18 cellular contexts compared by ENCODE assay signal in genomic region chr5:11149136-11149535, GRCh38.
A peak's percentile ranks its signal among the peaks of the same experiment; 100 is the strongest.
DNase-seq lines count a peak whose midpoint lies in the region; ATAC-seq and TF ChIP-seq lines count a peak whose summit lies in the region.
"Had no signal": no experiment of that assay in that cellular context is flagged by ENCODE, and none has a peak within 500 bp of the region (broad histone marks: within the 10 kb centered on the region; RNA-seq: fewer than 3 reads in every experiment).

No MANE protein-coding gene starts in this region.

- peak in 2 of 3 experiments; percentile 41 to 69 for DNase-seq in NCI-H1417 (lab: John Stamatoyannopoulos, UW)
- no peak for DNase-seq in NCI-H1417 treated with DMSO at 0.1 percent for 48 hours (lab: John Stamatoyannopoulos, UW)
- DNase-seq in NCI-H748 (lab: John Stamatoyannopoulos, UW; ENCODE audit: unreplicated experiment), result peak; percentile 89
- peak; percentile 15 for DNase-seq in kidney tubule cell (ENCODE audit: low spot score)
- no peak for DNase-seq in HuH-7.5 (ENCODE audit: low spot score)
- no peak for DNase-seq in activated CD4-positive, alpha-beta T cell treated with anti-CD3 and anti-CD28 coated beads, Interleukin-2, amount 50 U/mL, for 1 hour
- DNase-seq: 8988T; CD4-positive, alpha-beta memory T cell; DND-41; GM23248; IMR-90; MV-4-11; NCI-H1436; NCI-H187 treated with DMSO at 0.1 percent for 48 hours; NCI-H524 treated with DMSO at 0.1 percent for 48 hours; SHP77 treated with DMSO at 0.1 percent for 48 hours; SW 1271 had no signal

- no peak for TF ChIP-seq POLR2A in GM18505 (IDR thresholded peaks at IDR 0.05; ENCODE audit: borderline replicate concordance, extremely low read depth, insufficient read depth, insufficient read length)

- ATAC-seq in GM18505 (IDR thresholded peaks at IDR 0.05; ENCODE audit: unreplicated experiment), result no peak

Comparison
In these comparisons a context has a peak if more than half of its experiments do, and no peak if none do; other contexts are left out.
1. DNase-seq: peak in NCI-H1417 (2 of 3), NCI-H748 (single experiment) and kidney tubule cell (single experiment); none in NCI-H1417 treated with DMSO at 0.1 percent for 48 hours (single experiment), HuH-7.5 (single experiment) and activated CD4-positive, alpha-beta T cell treated with anti-CD3 and anti-CD28 coated beads, Interleukin-2, amount 50 U/mL, for 1 hour (single experiment).